Comparison of ENCODE assay signal across 2 cellular contexts in genomic region chr6:152854086-152854795, GRCh38.
TF ChIP-seq lines count a peak whose summit lies in the region.

No MANE protein-coding gene starts in this region.

TF ChIP-seq in SK-N-SH, 30 proteins besides CTCF, POLR2A, EP300 and RAD21:
- TF ChIP-seq IRF3 (IDR thresholded peaks at IDR 0.05; ENCODE audit: low read depth, low read length) (no peak), SIN3A (IDR thresholded peaks at IDR 0.05; ENCODE audit: borderline replicate concordance, low read depth, low read length) (no peak), GATA2 (CRISPR knock-in tag; IDR thresholded peaks at IDR 0.05) (peak; percentile 36)

TF ChIP-seq in SK-N-SH treated with all-trans-retinoic acid at 6 μM for 48 hours, 23 proteins besides CTCF, POLR2A, EP300 and RAD21 (continued from another document):
- TF ChIP-seq POU6F1 (CRISPR knock-in tag; IDR thresholded peaks at IDR 0.05; ENCODE audit: borderline replicate concordance, low read depth) = no peak
